In genomic region chr12:21300632-21301031, GRCh38 we compare ENCODE assay signal across 21 cellular contexts. TPM values are rescaled to one million over a fixed set of nuclear protein-coding genes. Genes with fewer than 3 reads are reported as not detected.
"Had no signal": no experiment of that assay in that cellular context is flagged by ENCODE, and none has a peak within 500 bp of the region (broad histone marks: within the 10 kb centered on the region; RNA-seq: fewer than 3 reads in every experiment).

No MANE protein-coding gene starts in this region.

- H3K27ac ChIP-seq: KMS-11 had no signal

- H3K27ac Mint-ChIP-seq: T-cell had no signal

- H3K36me3 Mint-ChIP-seq: T-cell had no signal

- FAIRE-seq: RCC 7860 had no signal

- H3K4me2 ChIP-seq: KMS-11, SK-N-SH had no signal

- H3K9me3 Mint-ChIP-seq: T-cell had no signal

- ATAC-seq: T-cell had no signal

- H3K4me3 Mint-ChIP-seq: T-cell had no signal

- H3K9me3 ChIP-seq: SK-N-SH had no signal

- H3K9ac ChIP-seq: KMS-11, SK-N-SH had no signal

- DNase-seq: Kasumi-1, NCI-H1092 treated with DMSO at 0.1 percent for 48 hours, NCI-H1436, NCI-H187, NCI-H2029, NCI-H2081 treated with DMSO at 0.1 percent for 48 hours, NCI-H2171, NCI-H226, NCI-H446, NCI-H510A, NCI-H524 treated with DMSO at 0.1 percent for 48 hours, NCI-H69, RPMI8226, SHP77, SK-N-SH, SW 1271, T-cell had no signal

RNA-seq across cellular contexts. Expression of gene SLCO1A2, which starts 34.1 kb away (rescaled TPM):
- total RNA-seq: HT1080, SK-MEL-5 had no signal
